1 cellular context compared by ENCODE assay signal in the genomic region with DNA sequence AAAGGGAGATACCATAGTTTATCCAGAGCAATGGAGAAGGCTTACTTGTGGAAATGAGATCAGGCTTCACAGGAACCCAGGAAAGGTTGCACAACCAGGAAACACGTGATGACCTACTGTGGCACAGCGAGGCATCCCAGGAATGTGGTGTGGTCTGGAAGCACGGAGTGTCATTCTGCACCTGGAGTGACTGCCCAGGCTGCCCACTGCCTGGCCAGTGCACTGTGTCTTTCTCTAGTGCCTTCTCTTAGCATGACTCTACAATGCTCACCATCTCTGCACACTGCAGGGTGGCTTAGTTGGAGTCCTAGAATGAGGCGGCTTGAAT.
TF ChIP-seq lines count a peak whose summit lies in the region.

No MANE protein-coding gene starts in this region.

TF ChIP-seq in HCT116, 20 proteins besides CTCF, POLR2A, EP300 and RAD21 (continued from another document):
- TF ChIP-seq, protein P1, sequence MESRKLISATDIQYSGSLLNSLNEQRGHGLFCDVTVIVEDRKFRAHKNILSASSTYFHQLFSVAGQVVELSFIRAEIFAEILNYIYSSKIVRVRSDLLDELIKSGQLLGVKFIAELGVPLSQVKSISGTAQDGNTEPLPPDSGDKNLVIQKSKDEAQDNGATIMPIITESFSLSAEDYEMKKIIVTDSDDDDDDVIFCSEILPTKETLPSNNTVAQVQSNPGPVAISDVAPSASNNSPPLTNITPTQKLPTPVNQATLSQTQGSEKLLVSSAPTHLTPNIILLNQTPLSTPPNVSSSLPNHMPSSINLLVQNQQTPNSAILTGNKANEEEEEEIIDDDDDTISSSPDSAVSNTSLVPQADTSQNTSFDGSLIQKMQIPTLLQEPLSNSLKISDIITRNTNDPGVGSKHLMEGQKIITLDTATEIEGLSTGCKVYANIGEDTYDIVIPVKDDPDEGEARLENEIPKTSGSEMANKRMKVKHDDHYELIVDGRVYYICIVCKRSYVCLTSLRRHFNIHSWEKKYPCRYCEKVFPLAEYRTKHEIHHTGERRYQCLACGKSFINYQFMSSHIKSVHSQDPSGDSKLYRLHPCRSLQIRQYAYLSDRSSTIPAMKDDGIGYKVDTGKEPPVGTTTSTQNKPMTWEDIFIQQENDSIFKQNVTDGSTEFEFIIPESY (IDR thresholded peaks at IDR 0.05; ENCODE audit: extremely low read depth, insufficient replicate concordance, low read length): no peak
- TF ChIP-seq ZNF274 (IDR thresholded peaks at IDR 0.05; ENCODE audit: low read depth, low read length) (no peak), YY1 (IDR thresholded peaks at IDR 0.05; ENCODE audit: extremely low read depth, insufficient replicate concordance, low read depth, low read length) (no peak), JUND (IDR thresholded peaks at IDR 0.05) (no peak)
